In the genomic region with DNA sequence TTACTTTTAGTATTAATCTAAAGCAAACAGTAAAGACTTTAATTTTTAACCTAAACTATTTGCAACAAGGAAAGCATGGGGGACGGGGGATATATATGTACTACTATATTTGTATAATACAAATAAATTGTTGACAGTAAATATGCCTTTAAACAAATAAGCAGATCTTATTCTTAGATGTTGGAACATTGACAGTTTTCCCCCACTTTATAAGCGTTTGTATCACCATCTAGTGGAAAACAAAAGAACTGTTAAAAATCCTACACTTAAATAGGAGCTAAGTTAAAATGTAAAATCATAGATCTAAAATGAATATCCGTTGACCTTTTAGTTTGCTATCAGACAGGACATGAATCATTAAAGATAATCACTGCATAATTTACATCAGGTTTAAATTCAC, we compare ENCODE assay signal across 8 cellular contexts. TPM values are rescaled to one million over a fixed set of nuclear protein-coding genes. Genes with fewer than 3 reads are reported as not detected.
DNase-seq lines count a peak whose midpoint lies in the region; ATAC-seq and TF ChIP-seq lines count a peak whose summit lies in the region.

No MANE protein-coding gene starts in this region.

- intact Hi-C loops in CD8-positive, alpha-beta T cell (cut with DNase I, micrococcal nuclease): loop anchor here (1.0 to 2.0 kb wide), 3 partner anchors 53 to 184 kb away; no protein-coding TSS in a partner anchor

- no peaks in the 10 kb centered on the region for H3K4me1 ChIP-seq in CD8-positive, alpha-beta T cell (ENCODE audit: insufficient read depth, low read length)

- no peaks in the 10 kb centered on the region for H3K9me3 ChIP-seq in CD8-positive, alpha-beta T cell (ENCODE audit: low read length)

- no peak overlapping the region for H3K27ac Mint-ChIP-seq in CD8-positive, alpha-beta T cell
- no peak overlapping the region for H3K27ac Mint-ChIP-seq in stimulated activated effector memory CD8-positive, alpha-beta T cell treated with anti-CD3 and anti-CD28 coated beads, Interleukin-12 subunit alpha, Interleukin-12 subunit beta, amount 100 ng/mL, for 72 hours
- H3K27ac Mint-ChIP-seq in activated naive CD8-positive, alpha-beta T cell treated with anti-CD3 and anti-CD28 coated beads, Interleukin-2, amount 50 U/mL, for 24 hours: no peak overlapping the region

- peak; percentile 65 for TF ChIP-seq CTCF in CD8-positive, alpha-beta T cell (IDR thresholded peaks at IDR 0.05)
- TF ChIP-seq CTCF in VCaP (conservative IDR thresholded peaks at IDR 0.05): peak; percentile 74

- H3K27me3 ChIP-seq in CD8-positive, alpha-beta T cell (ENCODE audit: insufficient read depth, low read length): no peaks in the 10 kb centered on the region

- no peaks in the 10 kb centered on the region for H3K9me3 Mint-ChIP-seq in CD8-positive, alpha-beta T cell
- H3K9me3 Mint-ChIP-seq in stimulated activated effector memory CD8-positive, alpha-beta T cell treated with anti-CD3 and anti-CD28 coated beads, Interleukin-12 subunit alpha, Interleukin-12 subunit beta, amount 100 ng/mL, for 72 hours: no peaks in the 10 kb centered on the region
- no peaks in the 10 kb centered on the region for H3K9me3 Mint-ChIP-seq in activated naive CD8-positive, alpha-beta T cell treated with anti-CD3 and anti-CD28 coated beads, Interleukin-2, amount 50 U/mL, for 24 hours

- no peak overlapping the region for H3K27ac ChIP-seq in CD8-positive, alpha-beta T cell (ENCODE audit: low read depth, low read length)
- H3K27ac ChIP-seq in VCaP: no peak overlapping the region

- no peaks in the 10 kb centered on the region for H3K36me3 ChIP-seq in CD8-positive, alpha-beta T cell (ENCODE audit: insufficient read depth, low read length)

- no peaks in the 10 kb centered on the region for H3K36me3 Mint-ChIP-seq in CD8-positive, alpha-beta T cell
- peaks cover 7% of the 10 kb centered on the region for H3K36me3 Mint-ChIP-seq in stimulated activated effector memory CD8-positive, alpha-beta T cell treated with anti-CD3 and anti-CD28 coated beads, Interleukin-12 subunit alpha, Interleukin-12 subunit beta, amount 100 ng/mL, for 72 hours
- H3K36me3 Mint-ChIP-seq in activated naive CD8-positive, alpha-beta T cell treated with anti-CD3 and anti-CD28 coated beads, Interleukin-2, amount 50 U/mL, for 24 hours (ENCODE audit: low read depth): peaks cover 43% of the 10 kb centered on the region

- no peaks in the 10 kb centered on the region for H3K27me3 Mint-ChIP-seq in CD8-positive, alpha-beta T cell (ENCODE audit: low read depth)
- H3K27me3 Mint-ChIP-seq in activated naive CD8-positive, alpha-beta T cell treated with anti-CD3 and anti-CD28 coated beads, Interleukin-2, amount 50 U/mL, for 24 hours: no peaks in the 10 kb centered on the region

- CTCF ChIA-PET in CD8-positive, alpha-beta T cell (lab: Charles Lee): interaction anchor here (0.7 to 4.4 kb wide), 7 partner anchors 19 to 185 kb away, joined by 3 to 52 read pairs (median 4); no protein-coding TSS in a partner anchor

- no peak for DNase-seq in CD8-positive, alpha-beta T cell
- DNase-seq in HS-5 (ENCODE audit: low read depth): peak; percentile 30
- peak; percentile 53 for DNase-seq in inferior parietal cortex (ENCODE audit: extremely low spot score)
- DNase-seq in stimulated activated effector memory CD8-positive, alpha-beta T cell treated with anti-CD3 and anti-CD28 coated beads, Interleukin-12 subunit alpha, Interleukin-12 subunit beta, amount 100 ng/mL, for 72 hours (ENCODE audit: low spot score in 2 of 2): no peak
- no peak for DNase-seq in activated naive CD8-positive, alpha-beta T cell treated with anti-CD3 and anti-CD28 coated beads, Interleukin-2, amount 50 U/mL, for 24 hours
- DNase-seq in NCI-H226: no peak

- no peaks in the 10 kb centered on the region for H3K4me1 Mint-ChIP-seq in CD8-positive, alpha-beta T cell (ENCODE audit: low read depth)
- no peaks in the 10 kb centered on the region for H3K4me1 Mint-ChIP-seq in stimulated activated effector memory CD8-positive, alpha-beta T cell treated with anti-CD3 and anti-CD28 coated beads, Interleukin-12 subunit alpha, Interleukin-12 subunit beta, amount 100 ng/mL, for 72 hours
- H3K4me1 Mint-ChIP-seq in activated naive CD8-positive, alpha-beta T cell treated with anti-CD3 and anti-CD28 coated beads, Interleukin-2, amount 50 U/mL, for 24 hours: peaks cover 8% of the 10 kb centered on the region

- ATAC-seq in CD8-positive, alpha-beta T cell: no peak
- no peak for ATAC-seq in stimulated activated effector memory CD8-positive, alpha-beta T cell treated with anti-CD3 and anti-CD28 coated beads, Interleukin-12 subunit alpha, Interleukin-12 subunit beta, amount 100 ng/mL, for 72 hours
- ATAC-seq in HG02852 (IDR thresholded peaks at IDR 0.05; ENCODE audit: unreplicated experiment): no peak
- ATAC-seq in activated naive CD8-positive, alpha-beta T cell treated with anti-CD3 and anti-CD28 coated beads, Interleukin-2, amount 50 U/mL, for 24 hours: no peak

- H3K4me3 Mint-ChIP-seq in CD8-positive, alpha-beta T cell: no peak overlapping the region
- H3K4me3 Mint-ChIP-seq in stimulated activated effector memory CD8-positive, alpha-beta T cell treated with anti-CD3 and anti-CD28 coated beads, Interleukin-12 subunit alpha, Interleukin-12 subunit beta, amount 100 ng/mL, for 72 hours: no peak overlapping the region
- no peak overlapping the region for H3K4me3 Mint-ChIP-seq in activated naive CD8-positive, alpha-beta T cell treated with anti-CD3 and anti-CD28 coated beads, Interleukin-2, amount 50 U/mL, for 24 hours

- POLR2A ChIA-PET in CD8-positive, alpha-beta T cell (lab: Charles Lee): no interaction called here

- H3K4me3 ChIP-seq in CD8-positive, alpha-beta T cell (ENCODE audit: low read depth, low read length): no peak overlapping the region

RNA-seq across cellular contexts. Expression of a gene that starts 50.0 kb away (rescaled TPM):
- total RNA-seq in CD8-positive, alpha-beta T cell: 1 to 10 TPM; 4.0 to 5.1 TPM

Comparison
In these comparisons a context has a peak if more than half of its experiments do, and no peak if none do; other contexts are left out.
1. DNase-seq: peak in HS-5 (single experiment) and inferior parietal cortex (single experiment); none in CD8-positive, alpha-beta T cell (0 of 7), stimulated activated effector memory CD8-positive, alpha-beta T cell treated with anti-CD3 and anti-CD28 coated beads, Interleukin-12 subunit alpha, Interleukin-12 subunit beta, amount 100 ng/mL, for 72 hours (0 of 2), activated naive CD8-positive, alpha-beta T cell treated with anti-CD3 and anti-CD28 coated beads, Interleukin-2, amount 50 U/mL, for 24 hours (single experiment) and NCI-H226 (single experiment).